20 cellular contexts compared by ENCODE assay signal in the genomic region with DNA sequence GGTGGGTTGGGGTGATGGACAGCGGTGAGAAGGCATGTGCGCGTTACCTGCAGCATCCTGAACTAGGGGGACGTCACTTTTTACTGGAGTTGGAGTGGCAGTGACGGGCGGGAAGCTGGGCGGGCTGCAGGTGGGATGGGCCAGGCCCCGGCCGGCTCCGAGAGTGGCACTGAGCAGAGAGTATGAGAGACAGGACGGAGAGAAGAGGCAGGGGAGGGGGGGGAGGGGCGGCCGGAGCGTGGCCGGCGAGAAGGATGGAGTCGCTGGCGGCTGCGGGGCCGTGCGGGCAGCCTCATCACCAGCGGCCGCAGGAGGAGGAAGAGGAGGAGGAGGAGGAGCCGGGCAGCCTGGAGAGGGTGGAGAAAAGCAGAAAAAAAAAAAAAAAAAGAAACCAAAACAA.
DNase-seq lines count a peak whose midpoint lies in the region; ATAC-seq and TF ChIP-seq lines count a peak whose summit lies in the region.
"Had no signal": no experiment of that assay in that cellular context is flagged by ENCODE, and none has a peak within 500 bp of the region (broad histone marks: within the 10 kb centered on the region; RNA-seq: fewer than 3 reads in every experiment).

No MANE protein-coding gene starts in this region.

- intact Hi-C loops in stomach (cut with DNase I; ENCODE audit: low total_unique reads): no loop called here
- intact Hi-C loops in body of pancreas (cut with DNase I): no loop called here

- no peak for TF ChIP-seq POLR2A in stomach (IDR thresholded peaks at IDR 0.05)
- TF ChIP-seq POLR2A in body of pancreas (IDR thresholded peaks at IDR 0.05): no peak

- H3K4me3 ChIP-seq in muscle layer of colon (ENCODE audit: low read depth in 1 of 2, low read length in 2 of 2): no peak overlapping the region
- no peak overlapping the region for H3K4me3 ChIP-seq in stomach
- H3K4me3 ChIP-seq in body of pancreas: no peak overlapping the region
- H3K4me3 ChIP-seq: Peyer's patch, SJCRH30 had no signal

- no peak for DNase-seq in stomach
- no peak for DNase-seq in body of pancreas
- DNase-seq in activated naive CD8-positive, alpha-beta T cell treated with anti-CD3 and anti-CD28 coated beads for 36 hours: no peak
- DNase-seq in NCI-H2107 (lab: John Stamatoyannopoulos, UW): no peak
- no peak for DNase-seq in NAMALWA (ENCODE audit: low spot score)
- DNase-seq: DMS79, H9, HFFc6, NCI-H1105, NCI-H146, NCI-H2029, NCI-H2171, NCI-H524 treated with DMSO at 0.1 percent for 48 hours, NCI-H82, Peyer's patch, SJCRH30 had no signal

- no peaks in the 10 kb centered on the region for H3K27me3 ChIP-seq in muscle layer of colon (ENCODE audit: control insufficient read depth in 1 of 2, insufficient read depth in 2 of 2, low read length in 2 of 2)
- peaks cover 0 to 8% (median 4%) of the 10 kb centered on the region in 3 donors for H3K27me3 ChIP-seq in stomach
- no peaks in the 10 kb centered on the region for H3K27me3 ChIP-seq in body of pancreas
- H3K27me3 ChIP-seq: Peyer's patch, SJCRH30 had no signal

- no peak overlapping the region for H3K27ac Mint-ChIP-seq in activated naive CD8-positive, alpha-beta T cell treated with anti-CD3 and anti-CD28 coated beads for 36 hours
- H3K27ac Mint-ChIP-seq: H9, HFFc6 had no signal

- H3K9me3 ChIP-seq in muscle layer of colon (ENCODE audit: low read length): no peaks in the 10 kb centered on the region
- H3K9me3 ChIP-seq in stomach: no peaks in the 10 kb centered on the region
- H3K9me3 ChIP-seq in body of pancreas: no peaks in the 10 kb centered on the region
- H3K9me3 ChIP-seq: Peyer's patch, SJCRH30 had no signal

- TF ChIP-seq EP300 in stomach (IDR thresholded peaks at IDR 0.05): no peak

- H3K4me1 ChIP-seq in muscle layer of colon (ENCODE audit: insufficient read depth, low read length) (peaks cover 32% of the 10 kb centered on the region), stomach (peaks cover 35 to 71% (median 52%) of the 10 kb centered on the region in 4 donors), body of pancreas (no peaks in the 10 kb centered on the region)

- no peak for ATAC-seq in body of pancreas

- H3K36me3 ChIP-seq in muscle layer of colon (ENCODE audit: insufficient read depth, low read length) (peaks cover 47% of the 10 kb centered on the region), stomach (peaks cover 39 to 85% (median 75%) of the 10 kb centered on the region in 4 donors), body of pancreas (replicated peaks in 1 of 2; ENCODE audit: insufficient read depth in 1 of 2, low read depth in 2 of 2) (peaks cover 0 to 9% of the 10 kb centered on the region in 2 donors)
- H3K36me3 ChIP-seq: SJCRH30 had no signal

- H3K27me3 Mint-ChIP-seq in activated naive CD8-positive, alpha-beta T cell treated with anti-CD3 and anti-CD28 coated beads for 36 hours: peaks cover 3% of the 10 kb centered on the region

- 73 to 89% (median 83%) methylated on average over 24 of the region's 24 CpGs for WGBS in stomach, 5 donors
- 90 to 93% methylated on average over 18 to 24 of the region's 24 CpGs for WGBS in body of pancreas, 2 donors

- no peak overlapping the region for H3K9ac ChIP-seq in muscle layer of colon (ENCODE audit: low read length)

- H3K9me3 Mint-ChIP-seq in activated naive CD8-positive, alpha-beta T cell treated with anti-CD3 and anti-CD28 coated beads for 36 hours: no peaks in the 10 kb centered on the region
- H3K9me3 Mint-ChIP-seq: H9, HFFc6 had no signal

- TF ChIP-seq CTCF in C4-2B (conservative IDR thresholded peaks at IDR 0.05): no peak
- TF ChIP-seq CTCF in VCaP (conservative IDR thresholded peaks at IDR 0.05): no peak
- no peak for TF ChIP-seq CTCF in stomach (IDR thresholded peaks at IDR 0.05)
- TF ChIP-seq CTCF in body of pancreas (IDR thresholded peaks at IDR 0.05): no peak

- H3K36me3 Mint-ChIP-seq in activated naive CD8-positive, alpha-beta T cell treated with anti-CD3 and anti-CD28 coated beads for 36 hours: no peaks in the 10 kb centered on the region

- H3K27ac ChIP-seq in C4-2B: peak overlapping the region; percentile 90
- peak overlapping the region; percentile 57 for H3K27ac ChIP-seq in VCaP
- H3K27ac ChIP-seq in muscle layer of colon (ENCODE audit: low read depth, low read length): peak overlapping the region; percentile 65
- peak overlapping the region in 4 of 5 donors; percentile 52 to 80 (median 62) for H3K27ac ChIP-seq in stomach
- H3K27ac ChIP-seq in body of pancreas: no peak overlapping the region
- H3K27ac ChIP-seq: SJCRH30 had no signal

- peaks cover 1% of the 10 kb centered on the region for H3K4me1 Mint-ChIP-seq in activated naive CD8-positive, alpha-beta T cell treated with anti-CD3 and anti-CD28 coated beads for 36 hours
- H3K4me1 Mint-ChIP-seq: CD14-positive monocyte had no signal

- H3K4me3 Mint-ChIP-seq in activated naive CD8-positive, alpha-beta T cell treated with anti-CD3 and anti-CD28 coated beads for 36 hours: no peak overlapping the region
- H3K4me3 Mint-ChIP-seq: CD14-positive monocyte, HFFc6 had no signal

Comparison
In these comparisons a context has a peak if more than half of its experiments do, and no peak if none do; other contexts are left out.
1. H3K27ac ChIP-seq: peak in C4-2B (single experiment), VCaP (single experiment), muscle layer of colon (single experiment) and stomach (4 of 5); none in body of pancreas (0 of 4).